ENCODE assay signal across 8 cellular contexts in the genomic region with DNA sequence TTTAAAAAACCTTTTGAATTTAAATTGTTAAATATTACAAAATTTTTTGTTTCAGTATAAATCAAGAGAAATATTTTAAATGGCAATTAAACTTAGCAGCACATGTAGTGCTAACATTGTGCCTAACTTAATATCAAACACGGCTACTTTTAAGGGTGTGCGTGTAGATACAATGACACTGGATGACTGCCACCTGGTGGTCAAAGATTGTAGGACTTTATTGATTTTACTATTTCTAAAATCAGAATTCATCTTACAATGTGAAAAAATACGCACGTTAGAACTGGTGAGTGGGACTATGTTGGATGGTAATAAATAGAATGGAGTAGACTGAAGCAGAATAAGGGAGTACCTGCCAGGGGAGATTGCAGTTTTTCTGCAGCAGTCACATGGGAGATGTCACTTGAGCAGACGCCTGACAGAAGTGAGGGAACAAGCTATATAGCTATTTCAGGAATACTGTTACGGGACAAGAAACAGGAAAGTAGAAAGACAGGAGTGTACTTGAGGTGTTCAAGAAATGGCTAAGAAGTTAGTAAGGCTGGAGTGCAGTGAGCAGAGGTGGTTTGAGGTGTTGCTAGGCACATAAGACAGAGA. TPM values are rescaled to one million over a fixed set of nuclear protein-coding genes. Genes with fewer than 3 reads are reported as not detected.
DNase-seq lines count a peak whose midpoint lies in the region; ATAC-seq and TF ChIP-seq lines count a peak whose summit lies in the region.

No MANE protein-coding gene starts in this region.

- WGBS in psoas muscle, 3 donors = 15 to 29% (median 18%) methylated on average over 6 of the region's 6 CpGs

- H3K27me3 ChIP-seq in CD8-positive, alpha-beta T cell (ENCODE audit: insufficient read depth, low read length) = no peaks in the 10 kb centered on the region
- no peaks in the 10 kb centered on the region for H3K27me3 ChIP-seq in psoas muscle (ENCODE audit: insufficient read depth in 3 of 3, low read length in 2 of 3)

- peaks cover 2% of the 10 kb centered on the region for H3K4me1 Mint-ChIP-seq in CD8-positive, alpha-beta T cell (ENCODE audit: low read depth)
- peaks cover 8% of the 10 kb centered on the region for H3K4me1 Mint-ChIP-seq in activated naive CD4-positive, alpha-beta T cell treated with anti-CD3 and anti-CD28 coated beads for 36 hours (ENCODE audit: low read depth)

- H3K36me3 ChIP-seq in CD8-positive, alpha-beta T cell (ENCODE audit: insufficient read depth, low read length) = no peaks in the 10 kb centered on the region
- H3K36me3 ChIP-seq in psoas muscle (ENCODE audit: insufficient read depth in 1 of 2, low read depth in 1 of 2) = peaks cover 0 to under 1% of the 10 kb centered on the region in 2 donors

- no peak overlapping the region for H3K27ac Mint-ChIP-seq in CD8-positive, alpha-beta T cell
- no peak overlapping the region for H3K27ac Mint-ChIP-seq in activated naive CD4-positive, alpha-beta T cell treated with anti-CD3 and anti-CD28 coated beads for 36 hours

- H3K4me1 ChIP-seq in CD8-positive, alpha-beta T cell (ENCODE audit: insufficient read depth, low read length) = no peaks in the 10 kb centered on the region
- H3K4me1 ChIP-seq in psoas muscle = peaks cover 4% of the 10 kb centered on the region

- POLR2A ChIA-PET in CD8-positive, alpha-beta T cell (lab: Charles Lee) = interaction anchor here (0.8 kb wide), 1 partner anchor 51 kb away, joined by 3 read pairs; no protein-coding TSS in a partner anchor

- intact Hi-C loops in CD8-positive, alpha-beta T cell (cut with DNase I, micrococcal nuclease) = loop anchor here (1.0 to 5.0 kb wide), 6 partner anchors 51 to 481 kb away; partner anchors contain the start of gene UVRAG (in 1 of the 2)
- intact Hi-C loops in activated naive CD4-positive, alpha-beta T cell treated with anti-CD3 and anti-CD28 coated beads for 36 hours (cut with micrococcal nuclease) = loop anchor here (1.0 kb wide), 4 partner anchors 53 to 162 kb away; partner anchors contain the start of gene UVRAG
- intact Hi-C loops in psoas muscle (cut with DNase I) = loop anchor here (1.0 to 5.0 kb wide), 4 partner anchors 65 to 321 kb away; no protein-coding TSS in a partner anchor

- no peak overlapping the region for H3K27ac ChIP-seq in CD8-positive, alpha-beta T cell (ENCODE audit: low read depth, low read length)
- H3K27ac ChIP-seq in psoas muscle = no peak overlapping the region

- peaks cover 18% of the 10 kb centered on the region for H3K36me3 Mint-ChIP-seq in CD8-positive, alpha-beta T cell
- H3K36me3 Mint-ChIP-seq in activated naive CD4-positive, alpha-beta T cell treated with anti-CD3 and anti-CD28 coated beads for 36 hours (ENCODE audit: low read depth) = no peaks in the 10 kb centered on the region

- no peak overlapping the region for H3K4me3 ChIP-seq in CD8-positive, alpha-beta T cell (ENCODE audit: low read depth, low read length)
- no peak overlapping the region for H3K4me3 ChIP-seq in psoas muscle

- H3K9me3 ChIP-seq in CD8-positive, alpha-beta T cell (ENCODE audit: low read length) = no peaks in the 10 kb centered on the region
- H3K9me3 ChIP-seq in psoas muscle = no peaks in the 10 kb centered on the region

- H3K9me3 Mint-ChIP-seq in CD8-positive, alpha-beta T cell = no peaks in the 10 kb centered on the region
- H3K9me3 Mint-ChIP-seq in activated naive CD4-positive, alpha-beta T cell treated with anti-CD3 and anti-CD28 coated beads for 36 hours = no peaks in the 10 kb centered on the region

- TF ChIP-seq CTCF in CD8-positive, alpha-beta T cell (IDR thresholded peaks at IDR 0.05) = peak; percentile 90
- peak; percentile 90 for TF ChIP-seq CTCF in psoas muscle (IDR thresholded peaks at IDR 0.05)

- CTCF ChIA-PET in CD8-positive, alpha-beta T cell (lab: Charles Lee) = interaction anchor here (0.6 to 9.4 kb wide), 29 partner anchors 9 to 265 kb away, joined by 3 to 219 read pairs (median 4); partner anchors contain the start of gene UVRAG
- CTCF ChIA-PET in activated naive CD4-positive, alpha-beta T cell treated with anti-CD3 and anti-CD28 coated beads for 36 hours (lab: Charles Lee) = interaction anchor here (0.5 to 5.3 kb wide), 18 partner anchors 13 to 516 kb away, joined by 3 to 66 read pairs (median 3); partner anchors contain the start of gene UVRAG

- H3K4me3 Mint-ChIP-seq in CD8-positive, alpha-beta T cell = no peak overlapping the region
- no peak overlapping the region for H3K4me3 Mint-ChIP-seq in activated naive CD4-positive, alpha-beta T cell treated with anti-CD3 and anti-CD28 coated beads for 36 hours

- peak; percentile 61 for ATAC-seq in CD8-positive, alpha-beta T cell
- ATAC-seq in GM21723 (IDR thresholded peaks at IDR 0.05; ENCODE audit: unreplicated experiment) = peak; percentile 48
- peak; percentile 61 to 88 (median 68) for ATAC-seq in psoas muscle
- no peak for ATAC-seq in HG03442 (IDR thresholded peaks at IDR 0.05; ENCODE audit: unreplicated experiment)

- DNase-seq in CD8-positive, alpha-beta T cell = peak in 5 of 7 experiments; percentile 24 to 57 (median 47)
- DNase-seq in NCI-H69 (lab: John Stamatoyannopoulos, UW) (peak; percentile 64), glomerular visceral epithelial cell (ENCODE audit: extremely low spot score) (peak; percentile 37), psoas muscle (no peak), HK-2 (ENCODE audit: unreplicated experiment) (no peak)
- peak; percentile 61 for DNase-seq in activated naive CD4-positive, alpha-beta T cell treated with anti-CD3 and anti-CD28 coated beads for 36 hours

- H3K27me3 Mint-ChIP-seq in CD8-positive, alpha-beta T cell (ENCODE audit: low read depth) = no peaks in the 10 kb centered on the region
- no peaks in the 10 kb centered on the region for H3K27me3 Mint-ChIP-seq in activated naive CD4-positive, alpha-beta T cell treated with anti-CD3 and anti-CD28 coated beads for 36 hours (ENCODE audit: low read depth)

RNA-seq across cellular contexts. Expression of gene UVRAG, which starts 52.9 kb away (rescaled TPM):
- 10 to 100 TPM; 14.3 to 15.1 TPM for total RNA-seq in CD8-positive, alpha-beta T cell
- 10 to 100 TPM; 15.9 to 18.3 TPM for total RNA-seq in activated naive CD4-positive, alpha-beta T cell treated with anti-CD3 and anti-CD28 coated beads for 36 hours
- 10 to 100 TPM; 11.6 to 16.2 (median 14.2) TPM for total RNA-seq in psoas muscle
- 10 to 100 TPM in 1 of 3 donors, 1 to 10 TPM in 2; 6.2 to 16.8 (median 9.2) TPM for polyA plus RNA-seq in psoas muscle

Comparison
In these comparisons a context has a peak if more than half of its experiments do, and no peak if none do; other contexts are left out.
1. DNase-seq: peak in CD8-positive, alpha-beta T cell (5 of 7), NCI-H69 (single experiment), activated naive CD4-positive, alpha-beta T cell treated with anti-CD3 and anti-CD28 coated beads for 36 hours (single experiment) and glomerular visceral epithelial cell (single experiment); none in psoas muscle (0 of 2) and HK-2 (single experiment).